Comparison of ENCODE assay signal across 8 cellular contexts in genomic region chr13:29771247-29771646, GRCh38.
A peak's percentile ranks its signal among the peaks of the same experiment; 100 is the strongest.
DNase-seq lines count a peak whose midpoint lies in the region; ATAC-seq, FAIRE-seq and TF ChIP-seq lines count a peak whose summit lies in the region.

No MANE protein-coding gene starts in this region.

- H3K4me2 ChIP-seq in A549 (no peak overlapping the region), PC-3 (ENCODE audit: low read length) (no peak overlapping the region), fibroblast of lung (ENCODE audit: extremely low read depth, insufficient read depth, low read length) (no peak overlapping the region)

- DNase-seq in A549 (ENCODE audit: low read depth in 1 of 2, low spot score in 1 of 2) (peak in 1 of 2 experiments; percentile 36), PC-3 (peak; percentile 70), fibroblast of lung (ENCODE audit: low read depth in 2 of 2) (peak; percentile 23 to 56), small intestine (peak; percentile 56)

- peak; percentile 60 for TF ChIP-seq CTCF in A549 (IDR thresholded peaks at IDR 0.05)
- peak; percentile 30 for TF ChIP-seq CTCF in GM12873 (IDR thresholded peaks at IDR 0.05; ENCODE audit: insufficient read depth, low read depth, low read length, missing control alignments)
- TF ChIP-seq CTCF in PC-3 (conservative IDR thresholded peaks at IDR 0.05; ENCODE audit: low read depth, low read length) = peak; percentile 73
- TF ChIP-seq CTCF in fibroblast of lung (conservative IDR thresholded peaks at IDR 0.05 in 1 of 2, IDR thresholded peaks at IDR 0.05 in 1 of 2; ENCODE audit: low read depth in 1 of 2, low read length in 2 of 2) = peak in 1 of 2 donors; percentile 38

- intact Hi-C loops in PC-3 (cut with micrococcal nuclease) = loop anchor here (1.0 kb wide), 3 partner anchors 76 to 342 kb away; no protein-coding TSS in a partner anchor

- H2AFZ ChIP-seq in PC-3 (ENCODE audit: low read length) (no peak overlapping the region), fibroblast of lung (ENCODE audit: low read length) (no peak overlapping the region)

- H3K4me3 ChIP-seq in A549 (no peak overlapping the region), PC-3 (ENCODE audit: low read length) (no peak overlapping the region), fibroblast of lung (replicated peaks in 1 of 4; ENCODE audit: control extremely low read depth in 1 of 4, insufficient read depth in 1 of 4, low read depth in 3 of 4, low read length in 4 of 4) (no peak overlapping the region), small intestine (ENCODE audit: low read depth in 1 of 2, low read length in 2 of 2) (no peak overlapping the region)

- peaks cover 3% of the 10 kb centered on the region; the same call in 1 of the 3 replicates for H3K4me1 ChIP-seq in A549
- H3K4me1 ChIP-seq in PC-3 (ENCODE audit: insufficient read depth, low read length) = no peaks in the 10 kb centered on the region
- no peaks in the 10 kb centered on the region for H3K4me1 ChIP-seq in fibroblast of lung (ENCODE audit: control insufficient read depth, extremely low read depth, insufficient read depth, low read length)
- H3K4me1 ChIP-seq in small intestine (ENCODE audit: control insufficient read depth in 2 of 2, insufficient read depth in 1 of 2, low read depth in 1 of 2, low read length in 1 of 2) = no peaks in the 10 kb centered on the region

- H3K27ac ChIP-seq in A549 = no peak overlapping the region
- H3K27ac ChIP-seq in PC-3 (ENCODE audit: low read length) = no peak overlapping the region
- no peak overlapping the region for H3K27ac ChIP-seq in fibroblast of lung (ENCODE audit: insufficient read depth, low read length)
- no peak overlapping the region for H3K27ac ChIP-seq in small intestine (ENCODE audit: low read depth in 1 of 2, low read length in 1 of 2)

- no peak for TF ChIP-seq EP300 in A549 (IDR thresholded peaks at IDR 0.05)

- POLR2A ChIA-PET in A549 (lab: Yijun Ruan, JAX) (interaction anchor here (0.8 to 1.2 kb wide), 4 partner anchors 78 to 344 kb away, joined by 3 to 5 read pairs (median 3); no protein-coding TSS in a partner anchor), PC-3 (lab: Charles Lee; ENCODE audit: unreplicated experiment) (interaction anchor here (0.6 to 0.7 kb wide), 2 partner anchors 14 to 651 kb away, joined by 3 read pairs; no protein-coding TSS in a partner anchor)

- H3K9ac ChIP-seq in PC-3 (ENCODE audit: low read length) (no peak overlapping the region), fibroblast of lung (ENCODE audit: insufficient read depth, low read length) (no peak overlapping the region)

- H3K36me3 ChIP-seq in PC-3 (ENCODE audit: low read depth, low read length) (no peaks in the 10 kb centered on the region), fibroblast of lung (ENCODE audit: control insufficient read depth, insufficient read depth, low read length) (no peaks in the 10 kb centered on the region), small intestine (ENCODE audit: control insufficient read depth in 2 of 2, insufficient read depth in 2 of 2, low read length in 2 of 2) (peaks cover 0 to 5% of the 10 kb centered on the region in 2 donors)

- H3K79me2 ChIP-seq in PC-3 (ENCODE audit: low read length) (no peaks in the 10 kb centered on the region), fibroblast of lung (ENCODE audit: control insufficient read depth, insufficient read depth, low read length) (no peaks in the 10 kb centered on the region)

- peak; percentile 72 to 75 for TF ChIP-seq RAD21 in A549 (conservative IDR thresholded peaks at IDR 0.05 in 1 of 2, IDR thresholded peaks at IDR 0.05 in 1 of 2)

- ATAC-seq in A549 (peak in 1 of 2 experiments; percentile 56; a peak in 2 of 6 replicates), PC-3 (peak; percentile 50), GM21447 (IDR thresholded peaks at IDR 0.05; ENCODE audit: unreplicated experiment) (no peak), GM19452 (IDR thresholded peaks at IDR 0.05; ENCODE audit: unreplicated experiment) (no peak), GM19455 (IDR thresholded peaks at IDR 0.05; ENCODE audit: unreplicated experiment) (no peak)

- H3K9me2 ChIP-seq in PC-3 (replicated peaks; ENCODE audit: low read length) = no peaks in the 10 kb centered on the region

- no peak for TF ChIP-seq POLR2A in A549 (IDR thresholded peaks at IDR 0.05; ENCODE audit: low read length)

- H3K27me3 ChIP-seq in PC-3 (ENCODE audit: low read length) (no peaks in the 10 kb centered on the region), fibroblast of lung (ENCODE audit: control insufficient read depth, insufficient read depth, low read length) (no peaks in the 10 kb centered on the region), small intestine (ENCODE audit: control insufficient read depth in 2 of 2, insufficient read depth in 2 of 2, low read length in 2 of 2) (no peaks in the 10 kb centered on the region)

- H3K9me3 ChIP-seq in A549 (no peaks in the 10 kb centered on the region), PC-3 (ENCODE audit: low read length) (no peaks in the 10 kb centered on the region), fibroblast of lung (ENCODE audit: control insufficient read depth, insufficient read depth, low read depth, low read length) (no peaks in the 10 kb centered on the region), small intestine (ENCODE audit: control insufficient read depth, low read depth) (no peaks in the 10 kb centered on the region)

- FAIRE-seq in A549 (lab: Jason Lieb, UNC) (no peak), small intestine (lab: Jason Lieb, UNC) (no peak)

- H4K20me1 ChIP-seq in PC-3 (ENCODE audit: low read length) (no peaks in the 10 kb centered on the region), fibroblast of lung (ENCODE audit: control insufficient read depth, extremely low read depth, insufficient read depth, low read length) (no peaks in the 10 kb centered on the region)

- BruUV-seq in PC-3 (replicated peaks; lab: Mats Ljungman, UMichigan) = no TSS peak

- no peaks in the 10 kb centered on the region for H3F3A ChIP-seq in PC-3 (ENCODE audit: low read length, unreplicated experiment)

- CTCF ChIA-PET in A549 (lab: Yijun Ruan, JAX) (interaction anchor here (0.7 to 6.2 kb wide), 9 partner anchors 64 to 361 kb away, joined by 3 to 131 read pairs (median 5); no protein-coding TSS in a partner anchor), PC-3 (lab: Charles Lee) (interaction anchor here (0.6 to 1.2 kb wide), 11 partner anchors 9 to 343 kb away, joined by 3 to 19 read pairs (median 3); no protein-coding TSS in a partner anchor)

- 10% methylated on average over 2 of the region's 2 CpGs for WGBS in A549 (ENCODE audit: missing lambda C conversion rate)
- 19 to 44% (median 25%) methylated on average over 2 of the region's 2 CpGs for WGBS in small intestine, 3 donors

TF ChIP-seq in A549, 52 proteins besides CTCF, POLR2A, EP300 and RAD21:
- no peak for TF ChIP-seq GATA3 (IDR thresholded peaks at IDR 0.05; ENCODE audit: borderline replicate concordance)
- peak; percentile 69 for TF ChIP-seq SMC3 (IDR thresholded peaks at IDR 0.05)
